In genomic region chr19:16659832-16660708, GRCh38 we compare ENCODE assay signal across 8 cellular contexts. TPM values are rescaled to one million over a fixed set of nuclear protein-coding genes. Genes with fewer than 3 reads are reported as not detected.
A peak's percentile ranks its signal among the peaks of the same experiment; 100 is the strongest.
DNase-seq lines count a peak whose midpoint lies in the region; ATAC-seq, FAIRE-seq and TF ChIP-seq lines count a peak whose summit lies in the region.

Gene SMIM7, minus strand, starts transcription at chr19:16660144. Its CDS starts 34 bp downstream, at chr19:16660110.

- peak within 1 kb of the TSS; percentile 99 for H3K4me3 Mint-ChIP-seq in activated naive CD8-positive, alpha-beta T cell treated with anti-CD3 and anti-CD28 coated beads, Interleukin-2, amount 50 U/mL, for 24 hours

- H3K27me3 ChIP-seq in pancreas (no peaks in the 10 kb centered on the region), tibial artery (peaks cover 0 to 4% of the 10 kb centered on the region in 2 donors)

- H3K9me3 Mint-ChIP-seq in activated naive CD8-positive, alpha-beta T cell treated with anti-CD3 and anti-CD28 coated beads, Interleukin-2, amount 50 U/mL, for 24 hours: no peaks in the 10 kb centered on the region

- 1% methylated on average over 55 to 60 of the region's 60 CpGs for WGBS in pancreas, 2 donors

- H3K36me3 ChIP-seq in pancreas (peaks cover 3 to 9% (median 7%) of the 10 kb centered on the region in 3 donors), tibial artery (peaks cover 22 to 35% (median 33%) of the 10 kb centered on the region in 3 donors)

- peak within 1 kb of the TSS; percentile 63 to 83 (median 67) for H3K4me3 ChIP-seq in pancreas
- H3K4me3 ChIP-seq in tibial artery: peak within 1 kb of the TSS; percentile 70 to 91

- TF ChIP-seq CTCF in GM12874 (IDR thresholded peaks at IDR 0.05; ENCODE audit: insufficient read depth, low read depth, low read length): peak; percentile 14; the same call in 1 of the 2 replicates
- no peak for TF ChIP-seq CTCF in pancreas (IDR thresholded peaks at IDR 0.05)
- no peak for TF ChIP-seq CTCF in tibial artery (IDR thresholded peaks at IDR 0.05)

- H3K9me3 ChIP-seq in pancreas: no peaks in the 10 kb centered on the region
- H3K9me3 ChIP-seq in tibial artery: no peaks in the 10 kb centered on the region

- H3K4me1 Mint-ChIP-seq in activated naive CD8-positive, alpha-beta T cell treated with anti-CD3 and anti-CD28 coated beads, Interleukin-2, amount 50 U/mL, for 24 hours: peaks cover 35% of the 10 kb centered on the region

- peaks cover 8% of the 10 kb centered on the region for H3K27me3 Mint-ChIP-seq in activated naive CD8-positive, alpha-beta T cell treated with anti-CD3 and anti-CD28 coated beads, Interleukin-2, amount 50 U/mL, for 24 hours

- peak within 1 kb of the TSS; percentile 37 to 86 (median 67) for H3K27ac ChIP-seq in pancreas
- peak within 1 kb of the TSS; percentile 91 to 95 for H3K27ac ChIP-seq in tibial artery

- peaks cover 6 to 12% (median 10%) of the 10 kb centered on the region in 3 donors for H3K4me1 ChIP-seq in pancreas
- H3K4me1 ChIP-seq in tibial artery: peaks cover 0 to 48% (median 36%) of the 10 kb centered on the region in 4 donors

- ATAC-seq in HG02763 (IDR thresholded peaks at IDR 0.05; ENCODE audit: unreplicated experiment) (peak; percentile 84), Right ventricle myocardium superior (ENCODE audit: poor library complexity) (peak; percentile 96), pancreas (peak; percentile 95 to 98 (median 96))
- peak; percentile 99 for ATAC-seq in activated naive CD8-positive, alpha-beta T cell treated with anti-CD3 and anti-CD28 coated beads, Interleukin-2, amount 50 U/mL, for 24 hours

- FAIRE-seq in pancreas (lab: Jason Lieb, UNC): no peak

- H3K36me3 Mint-ChIP-seq in activated naive CD8-positive, alpha-beta T cell treated with anti-CD3 and anti-CD28 coated beads, Interleukin-2, amount 50 U/mL, for 24 hours (ENCODE audit: low read depth): peaks cover 20% of the 10 kb centered on the region

- DNase-seq in NCI-H1417 treated with DMSO at 0.1 percent for 48 hours (lab: John Stamatoyannopoulos, UW): peak; percentile 83
- peak; percentile 98 for DNase-seq in SW480 (ENCODE audit: low spot score)
- peak; percentile 98 for DNase-seq in activated naive CD8-positive, alpha-beta T cell treated with anti-CD3 and anti-CD28 coated beads, Interleukin-2, amount 50 U/mL, for 24 hours
- peak; percentile 99 for DNase-seq in Right ventricle myocardium superior
- DNase-seq in pancreas: peak; percentile 97 to 100 (median 99)
- peak; percentile 98 to 99 for DNase-seq in tibial artery

- intact Hi-C loops in Right ventricle myocardium superior (cut with DNase I): no loop called here
- intact Hi-C loops in pancreas (cut with DNase I): no loop called here
- intact Hi-C loops in tibial artery (cut with DNase I; ENCODE audit: low total_unique reads): loop anchor here (2.0 kb wide), 1 partner anchor 31 kb away; the partner anchor contains the start of gene MED26

- H3K27ac Mint-ChIP-seq in activated naive CD8-positive, alpha-beta T cell treated with anti-CD3 and anti-CD28 coated beads, Interleukin-2, amount 50 U/mL, for 24 hours: peak within 1 kb of the TSS; percentile 99

RNA-seq across cellular contexts. Expression of gene SMIM7, which starts in this region (rescaled TPM):
- 27.5 TPM for total RNA-seq in Right ventricle myocardium superior
- 10 to 100 TPM; 34.1 to 56.1 (median 43.7) TPM for total RNA-seq in pancreas
- 10 to 100 TPM; 49.3 to 77.8 TPM for polyA plus RNA-seq in pancreas

Comparison
In these comparisons a context has a peak if more than half of its experiments do, and no peak if none do; other contexts are left out.
1. Peak in every context shown above with its lines: DNase-seq, ATAC-seq, H3K4me3 ChIP-seq and H3K27ac ChIP-seq.